ENCODE assay signal across 8 cellular contexts in the genomic region with DNA sequence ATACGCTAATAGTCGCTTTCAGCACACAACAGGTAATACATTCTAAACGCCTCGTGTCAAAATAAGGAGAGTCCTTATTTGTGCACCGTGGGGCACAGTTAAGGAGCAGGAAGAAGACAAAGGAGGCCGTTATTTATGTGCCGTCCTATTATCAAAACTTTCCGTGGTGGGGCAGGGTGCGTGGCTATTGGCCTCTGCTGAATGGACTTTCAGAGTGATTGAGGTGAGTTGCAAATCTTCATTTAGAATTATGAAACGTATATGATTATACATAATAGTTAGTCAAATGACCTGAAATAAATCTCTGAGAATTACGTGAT. TPM values are rescaled to one million over a fixed set of nuclear protein-coding genes. Genes with fewer than 3 reads are reported as not detected.
DNase-seq lines count a peak whose midpoint lies in the region; ATAC-seq and TF ChIP-seq lines count a peak whose summit lies in the region.

No MANE protein-coding gene starts in this region.

- H3K27ac ChIP-seq in VCaP (peak overlapping the region; percentile 97), neural progenitor cell (peak overlapping the region; percentile 91)

- H3K27me3 ChIP-seq in neural progenitor cell = no peaks in the 10 kb centered on the region

- H3K4me2 ChIP-seq in neural progenitor cell = peak overlapping the region; percentile 98

- ATAC-seq in HG02970 (IDR thresholded peaks at IDR 0.05; ENCODE audit: low FRiP score, unreplicated experiment) (peak; percentile 6), HG02678 (IDR thresholded peaks at IDR 0.05; ENCODE audit: unreplicated experiment) (no peak)

- peak overlapping the region; percentile 80 for H3K9ac ChIP-seq in neural progenitor cell

- H3K4me3 ChIP-seq in epithelial cell of proximal tubule (ENCODE audit: low read depth, low read length) (peak overlapping the region; percentile 81), neural progenitor cell (peak overlapping the region; percentile 88)

- H3K27ac Mint-ChIP-seq in neural progenitor cell = peak overlapping the region; percentile 71

- no peaks in the 10 kb centered on the region for H3K36me3 ChIP-seq in neural progenitor cell

- H3K9me3 Mint-ChIP-seq in neural progenitor cell = no peaks in the 10 kb centered on the region

- H2AFZ ChIP-seq in neural progenitor cell (replicated peaks) = peak overlapping the region; percentile 53

- TF ChIP-seq CTCF in VCaP (conservative IDR thresholded peaks at IDR 0.05) (no peak), epithelial cell of proximal tubule (conservative IDR thresholded peaks at IDR 0.05; ENCODE audit: low read depth, low read length) (no peak), neural progenitor cell (IDR thresholded peaks at IDR 0.05) (no peak)

- peaks cover 54% of the 10 kb centered on the region for H3K79me2 ChIP-seq in neural progenitor cell (ENCODE audit: low read depth)

- H3K9me3 ChIP-seq in neural progenitor cell (ENCODE audit: low read depth) = no peaks in the 10 kb centered on the region

- peaks cover 6% of the 10 kb centered on the region for H4K20me1 ChIP-seq in neural progenitor cell (ENCODE audit: low read depth)

- peaks cover 8% of the 10 kb centered on the region for H3K36me3 Mint-ChIP-seq in neural progenitor cell

- H3K4me3 Mint-ChIP-seq in neural progenitor cell = peak overlapping the region; percentile 92

- H3F3A ChIP-seq in neural progenitor cell (ENCODE audit: low read depth) = peaks cover 31% of the 10 kb centered on the region

- H3K27me3 Mint-ChIP-seq in neural progenitor cell (ENCODE audit: insufficient read depth, low read depth) = no peaks in the 10 kb centered on the region

- H3K4me1 ChIP-seq in neural progenitor cell = peaks cover 11% of the 10 kb centered on the region

- DNase-seq in DMS53 (lab: John Stamatoyannopoulos, UW) (peak; percentile 70), epithelial cell of proximal tubule (ENCODE audit: low read depth) (no peak), neural progenitor cell (ENCODE audit: low spot score) (no peak), NCI-H1092 (lab: John Stamatoyannopoulos, UW) (no peak), pons (ENCODE audit: low spot score) (no peak)

- peaks cover 22% of the 10 kb centered on the region for H3K4me1 Mint-ChIP-seq in neural progenitor cell

RNA-seq across cellular contexts. Expression of a gene that starts 0.8 kb away (rescaled TPM):
- total RNA-seq in epithelial cell of proximal tubule = 36.8 and 38.5 TPM in 2 replicates
- total RNA-seq in neural progenitor cell (ENCODE audit: low replicate concordance) = 46.5 and 53.3 TPM in 2 replicates

RNA-seq across cellular contexts. Expression of a gene that starts 27.6 kb away (rescaled TPM):
- total RNA-seq in epithelial cell of proximal tubule (37.4 and 48.1 TPM in 2 replicates), neural progenitor cell (ENCODE audit: low replicate concordance) (36.6 and 52.2 TPM in 2 replicates)

RNA-seq across cellular contexts. Expression of a gene that starts 58.3 kb away (rescaled TPM):
- 5.6 and 10.1 TPM in 2 replicates for total RNA-seq in epithelial cell of proximal tubule
- 2.2 and 5.0 TPM in 2 replicates for total RNA-seq in neural progenitor cell (ENCODE audit: low replicate concordance)
